ENCODE assay signal across 24 cellular contexts in the genomic region with DNA sequence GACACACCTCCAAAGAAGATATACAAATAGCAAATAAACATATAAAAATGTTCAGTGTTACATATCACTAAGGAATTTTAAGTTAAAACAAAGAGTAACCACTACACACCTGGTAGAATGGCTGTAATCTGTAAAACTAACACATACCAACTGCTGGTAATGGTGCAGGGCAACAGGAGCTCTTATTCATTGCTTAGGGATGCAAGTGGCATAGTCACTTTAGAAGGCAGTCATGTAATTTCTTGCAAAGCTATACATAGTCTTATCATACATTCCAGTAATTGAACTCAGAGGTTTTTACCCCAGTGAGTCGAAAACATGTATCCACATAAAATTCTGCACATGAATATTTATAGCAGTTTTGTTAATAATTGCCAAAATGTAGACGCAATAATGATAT.
DNase-seq lines count a peak whose midpoint lies in the region; ATAC-seq, FAIRE-seq and TF ChIP-seq lines count a peak whose summit lies in the region.
"Had no signal": no experiment of that assay in that cellular context is flagged by ENCODE, and none has a peak within 500 bp of the region (broad histone marks: within the 10 kb centered on the region; RNA-seq: fewer than 3 reads in every experiment).

No MANE protein-coding gene starts in this region.

- H3K4me2 ChIP-seq in astrocyte (ENCODE audit: low read length) = no peak overlapping the region

- H3K9me3 ChIP-seq in astrocyte (ENCODE audit: insufficient read depth, low read depth, low read length) = no peaks in the 10 kb centered on the region
- H3K9me3 ChIP-seq: tibial artery had no signal

- H3K9me3 Mint-ChIP-seq in astrocyte (ENCODE audit: unreplicated experiment) = no peaks in the 10 kb centered on the region
- H3K9me3 Mint-ChIP-seq: activated T-helper 2 cell treated with anti-CD3 and anti-CD28 coated beads, Interferon-gamma antibody, Interleukin-2, Interleukin-4, amounts not matched to agents 10 μg/mL and 5 μg/mL and 100 μg/mL, durations not matched to agents 14 hours and 24 hours and 36 hours; immature natural killer cell; naive thymus-derived CD4-positive, alpha-beta T cell had no signal

- H3K36me3 Mint-ChIP-seq in astrocyte (ENCODE audit: low read depth, unreplicated experiment) = no peaks in the 10 kb centered on the region
- H3K36me3 Mint-ChIP-seq: immature natural killer cell; naive thymus-derived CD4-positive, alpha-beta T cell had no signal

- no peaks in the 10 kb centered on the region for H3K27me3 Mint-ChIP-seq in astrocyte (ENCODE audit: low read depth, unreplicated experiment)
- H3K27me3 Mint-ChIP-seq: progenitor cell of endocrine pancreas had no signal

- H3K4me1 Mint-ChIP-seq in astrocyte (ENCODE audit: low read depth, unreplicated experiment) = no peaks in the 10 kb centered on the region
- H3K4me1 Mint-ChIP-seq: immature natural killer cell; naive thymus-derived CD4-positive, alpha-beta T cell had no signal

- H3K79me2 ChIP-seq in astrocyte (ENCODE audit: insufficient read depth, low read length) = no peaks in the 10 kb centered on the region

- H3K4me1 ChIP-seq in astrocyte (ENCODE audit: insufficient read depth, low read length) = no peaks in the 10 kb centered on the region
- H3K4me1 ChIP-seq: tibial artery had no signal

- H3K27ac Mint-ChIP-seq in astrocyte (ENCODE audit: unreplicated experiment) = no peak overlapping the region
- H3K27ac Mint-ChIP-seq: activated T-helper 2 cell treated with anti-CD3 and anti-CD28 coated beads, Interferon-gamma antibody, Interleukin-2, Interleukin-4, amounts not matched to agents 10 μg/mL and 5 μg/mL and 100 μg/mL, durations not matched to agents 14 hours and 24 hours and 36 hours; immature natural killer cell; naive thymus-derived CD4-positive, alpha-beta T cell; progenitor cell of endocrine pancreas had no signal

- H2AFZ ChIP-seq in astrocyte (ENCODE audit: low read depth, low read length) = no peak overlapping the region

- DNase-seq in HPDE6-E6E7 (ENCODE audit: extremely low spot score) (peak; percentile 25), astrocyte (ENCODE audit: low read depth) (peak; percentile 37), kidney epithelial cell (ENCODE audit: low read depth) (peak; percentile 16), NCI-H1436 treated with DMSO at 0.1 percent for 48 hours (lab: John Stamatoyannopoulos, UW) (no peak), amniotic stem cell (lab: John Stamatoyannopoulos, UW) (no peak)
- DNase-seq in stimulated activated naive CD4-positive, alpha-beta T cell treated with Interleukin-2 at 50 U/mL for 16 hours (lab: John Stamatoyannopoulos, UW) = no peak
- DNase-seq: activated naive CD4-positive, alpha-beta T cell treated with anti-CD3 and anti-CD28 coated beads, Interleukin-2, amount 50 U/mL, for 16 hours; brain microvascular endothelial cell; DMS79 treated with DMSO at 0.1 percent for 48 hours; dorsolateral prefrontal cortex; immature natural killer cell; midbrain; naive thymus-derived CD4-positive, alpha-beta T cell; NCI-H1092; NCI-H2029; NK-92 treated with Interleukin-12 subunit alpha and Interleukin-12 subunit beta, amount 100 ng/mL, for 24 hours; SHP77; stimulated activated CD4-positive, alpha-beta T cell treated with anti-CD3 and anti-CD28 coated beads, Interleukin-4, amount 100 ng/mL, for 1 hour; tibial artery had no signal

- no peak for FAIRE-seq in astrocyte (lab: Jason Lieb, UNC)

- no peak overlapping the region for H3K9ac ChIP-seq in astrocyte (ENCODE audit: low read length)

- ATAC-seq in HG02938 (IDR thresholded peaks at IDR 0.05; ENCODE audit: unreplicated experiment) = no peak
- ATAC-seq: naive thymus-derived CD4-positive, alpha-beta T cell; sciatic nerve had no signal

- H3K36me3 ChIP-seq in astrocyte (ENCODE audit: insufficient read depth, low read length) (no peaks in the 10 kb centered on the region), kidney epithelial cell (ENCODE audit: control insufficient read depth, insufficient read depth, low read length) (no peaks in the 10 kb centered on the region)
- H3K36me3 ChIP-seq: brain microvascular endothelial cell, tibial artery had no signal

- H3K27me3 ChIP-seq in astrocyte (ENCODE audit: insufficient read depth, low read length) (no peaks in the 10 kb centered on the region), kidney epithelial cell (ENCODE audit: control insufficient read depth, insufficient read depth, low read length) (no peaks in the 10 kb centered on the region)
- H3K27me3 ChIP-seq: brain microvascular endothelial cell, dorsolateral prefrontal cortex, tibial artery had no signal

- no peak overlapping the region for H3K4me3 ChIP-seq in astrocyte (ENCODE audit: insufficient read depth, low read depth, low read length)
- H3K4me3 ChIP-seq in kidney epithelial cell (ENCODE audit: low read depth, low read length) = no peak overlapping the region
- H3K4me3 ChIP-seq: dorsolateral prefrontal cortex, tibial artery had no signal

- H3K4me3 Mint-ChIP-seq in astrocyte (ENCODE audit: unreplicated experiment) = no peak overlapping the region
- H3K4me3 Mint-ChIP-seq: immature natural killer cell; naive thymus-derived CD4-positive, alpha-beta T cell had no signal

- H3K27ac ChIP-seq in astrocyte (ENCODE audit: low read depth, low read length) = no peak overlapping the region
- H3K27ac ChIP-seq: brain microvascular endothelial cell, C4-2B, dorsolateral prefrontal cortex, tibial artery had no signal

- H4K20me1 ChIP-seq in astrocyte (ENCODE audit: insufficient read depth, low read length) = no peaks in the 10 kb centered on the region

- TF ChIP-seq CTCF in astrocyte (IDR thresholded peaks at IDR 0.05; ENCODE audit: insufficient read depth, low read depth, low read length) (no peak), kidney epithelial cell (IDR thresholded peaks at IDR 0.05; ENCODE audit: insufficient read depth, low read length, poor library complexity, severe bottlenecking) (no peak)

Comparison
In these comparisons a context has a peak if more than half of its experiments do, and no peak if none do; other contexts are left out.
1. DNase-seq: peak in HPDE6-E6E7 (single experiment), astrocyte (single experiment) and kidney epithelial cell (single experiment); none in NCI-H1436 treated with DMSO at 0.1 percent for 48 hours (single experiment), stimulated activated naive CD4-positive, alpha-beta T cell treated with Interleukin-2 at 50 U/mL for 16 hours (single experiment) and amniotic stem cell (single experiment).